7 cellular contexts compared by ENCODE assay signal in genomic region chr4:106898621-106899230, GRCh38.
A peak's percentile ranks its signal among the peaks of the same experiment; 100 is the strongest.
DNase-seq lines count a peak whose midpoint lies in the region; ATAC-seq, FAIRE-seq and TF ChIP-seq lines count a peak whose summit lies in the region.

No MANE protein-coding gene starts in this region.

- H3K4me2 ChIP-seq in DOHH2 (ENCODE audit: low read length) (no peak overlapping the region), endothelial cell of umbilical vein (ENCODE audit: insufficient read depth, low read length) (no peak overlapping the region), osteoblast (ENCODE audit: insufficient read depth, low read length) (no peak overlapping the region)

- H3K27ac ChIP-seq in DOHH2 (ENCODE audit: low read depth, low read length): no peak overlapping the region
- no peak overlapping the region for H3K27ac ChIP-seq in Panc1 (ENCODE audit: low read length)
- H3K27ac ChIP-seq in endothelial cell of umbilical vein (ENCODE audit: insufficient read depth, low read depth, low read length): no peak overlapping the region
- H3K27ac ChIP-seq in osteoblast (ENCODE audit: low read depth, low read length): no peak overlapping the region

- H3K9me3 ChIP-seq in DOHH2 (ENCODE audit: control insufficient read depth, insufficient read depth, low read length) (no peaks in the 10 kb centered on the region), Panc1 (ENCODE audit: control insufficient read depth, insufficient read depth, low read depth, low read length) (no peaks in the 10 kb centered on the region), endothelial cell of umbilical vein (replicated peaks; ENCODE audit: control insufficient read depth, insufficient read depth, low read length) (no peaks in the 10 kb centered on the region), osteoblast (ENCODE audit: low read depth, low read length) (no peaks in the 10 kb centered on the region)

- no peaks in the 10 kb centered on the region for H3K27me3 ChIP-seq in DOHH2 (ENCODE audit: control insufficient read depth, low read length)
- no peaks in the 10 kb centered on the region for H3K27me3 ChIP-seq in Panc1 (ENCODE audit: control insufficient read depth, insufficient read depth, low read length)
- no peaks in the 10 kb centered on the region for H3K27me3 ChIP-seq in endothelial cell of umbilical vein (ENCODE audit: control insufficient read depth in 2 of 2, insufficient read depth in 2 of 2, low read length in 2 of 2)
- no peaks in the 10 kb centered on the region for H3K27me3 ChIP-seq in osteoblast (ENCODE audit: insufficient read depth, low read length)

- H3K9me1 ChIP-seq in endothelial cell of umbilical vein (replicated peaks; ENCODE audit: control insufficient read depth, extremely low read depth, insufficient read depth, low read length): no peaks in the 10 kb centered on the region

- BruUV-seq in Panc1 (replicated peaks; lab: Mats Ljungman, UMichigan) (no TSS peak), endothelial cell of umbilical vein (replicated peaks; lab: Mats Ljungman, UMichigan) (no TSS peak)

- H3K36me3 ChIP-seq in DOHH2 (ENCODE audit: control insufficient read depth, low read length): no peaks in the 10 kb centered on the region
- no peaks in the 10 kb centered on the region for H3K36me3 ChIP-seq in Panc1 (ENCODE audit: control insufficient read depth, insufficient read depth, low read length)
- no peaks in the 10 kb centered on the region for H3K36me3 ChIP-seq in endothelial cell of umbilical vein (ENCODE audit: control insufficient read depth in 2 of 2, extremely low read depth in 1 of 2, insufficient read depth in 2 of 2, low read length in 2 of 2)
- no peaks in the 10 kb centered on the region for H3K36me3 ChIP-seq in osteoblast (ENCODE audit: insufficient read depth, low read length)

- TF ChIP-seq POLR2A in endothelial cell of umbilical vein (IDR thresholded peaks at IDR 0.05; ENCODE audit: low read depth, low read length): no peak

- POLR2A ChIA-PET in Panc1 (lab: Charles Lee): no interaction called here
- POLR2A ChIA-PET in endothelial cell of umbilical vein (lab: Charles Lee): no interaction called here

- no peaks in the 10 kb centered on the region for H3K4me1 ChIP-seq in DOHH2 (ENCODE audit: control insufficient read depth, low read length)
- H3K4me1 ChIP-seq in Panc1 (ENCODE audit: control insufficient read depth, insufficient read depth, low read length): no peaks in the 10 kb centered on the region
- H3K4me1 ChIP-seq in endothelial cell of umbilical vein (ENCODE audit: control insufficient read depth, extremely low read depth, insufficient read depth, low read length): no peaks in the 10 kb centered on the region
- H3K4me1 ChIP-seq in osteoblast (ENCODE audit: insufficient read depth, low read length): no peaks in the 10 kb centered on the region

- H3K9ac ChIP-seq in endothelial cell of umbilical vein (replicated peaks; ENCODE audit: extremely low read depth, insufficient read depth, low read length): no peak overlapping the region

- no peaks in the 10 kb centered on the region for H3K79me2 ChIP-seq in DOHH2 (ENCODE audit: control insufficient read depth, low read length)
- H3K79me2 ChIP-seq in endothelial cell of umbilical vein (ENCODE audit: control insufficient read depth, insufficient read depth, low read length): no peaks in the 10 kb centered on the region
- no peaks in the 10 kb centered on the region for H3K79me2 ChIP-seq in osteoblast (ENCODE audit: insufficient read depth, low read length)

- H3K4me3 ChIP-seq in DOHH2 (ENCODE audit: low read length) (no peak overlapping the region), Panc1 (ENCODE audit: low read depth in 2 of 2, low read length in 2 of 2) (no peak overlapping the region), endothelial cell of umbilical vein (replicated peaks in 1 of 3; ENCODE audit: insufficient read depth in 1 of 3, low read depth in 1 of 3, low read length in 3 of 3) (no peak overlapping the region), osteoblast (ENCODE audit: insufficient read depth, low read length) (no peak overlapping the region)

- CTCF ChIA-PET in Panc1 (lab: Charles Lee): no interaction called here
- CTCF ChIA-PET in endothelial cell of umbilical vein (lab: Charles Lee): interaction anchor here (0.7 to 4.5 kb wide), 25 partner anchors 9 to 1378 kb away, joined by 3 to 82 read pairs (median 6); partner anchors contain the start of gene GIMD1

- dilution Hi-C loops in endothelial cell of umbilical vein (cut with MboI; ENCODE audit: extremely low pct_ligation_motif_present, low sequenced_read_pairs): no loop called here

- peak; percentile 2 for DNase-seq in Panc1 (ENCODE audit: low read depth, low spot score)
- DNase-seq in endothelial cell of umbilical vein (ENCODE audit: low read depth, low spot score): peak; percentile 61
- peak; percentile 48 for DNase-seq in osteoblast (ENCODE audit: insufficient read length, low spot score, missing footprints)
- no peak for DNase-seq in posterior vena cava (ENCODE audit: low spot score)

- ATAC-seq in GM18870 (IDR thresholded peaks at IDR 0.05; ENCODE audit: unreplicated experiment) (peak; percentile 81), HG03342 (IDR thresholded peaks at IDR 0.05; ENCODE audit: unreplicated experiment) (peak; percentile 91), Panc1 (no peak)

- no peaks in the 10 kb centered on the region for H3K9me2 ChIP-seq in DOHH2 (replicated peaks; ENCODE audit: control insufficient read depth, low read length)

- TF ChIP-seq CTCF in DOHH2 (IDR thresholded peaks at IDR 0.05; ENCODE audit: low read depth, low read length, poor library complexity, severe bottlenecking) (peak; percentile 74), Panc1 (IDR thresholded peaks at IDR 0.05) (peak; percentile 45; the same call in 1 of the 2 replicates), endothelial cell of umbilical vein (IDR thresholded peaks at IDR 0.05; ENCODE audit: extremely low read depth in 1 of 2, insufficient read depth in 1 of 2, low read depth in 1 of 2, low read length in 2 of 2) (peak; percentile 65 to 69), osteoblast (IDR thresholded peaks at IDR 0.05; ENCODE audit: extremely low read depth, low read depth, low read length) (peak; percentile 75)

- in situ Hi-C loops in Panc1 (cut with HindIII; ENCODE audit: low pct_unique_long_range_greater_than_20kb, low sequenced_read_pairs): no loop called here

- H2AFZ ChIP-seq in endothelial cell of umbilical vein (ENCODE audit: low read depth, low read length): no peak overlapping the region
- H2AFZ ChIP-seq in osteoblast (ENCODE audit: low read length): no peak overlapping the region

- H4K20me1 ChIP-seq in DOHH2 (ENCODE audit: control insufficient read depth, insufficient read depth, low read depth, low read length) (no peaks in the 10 kb centered on the region), endothelial cell of umbilical vein (replicated peaks; ENCODE audit: control insufficient read depth, extremely low read depth, insufficient read depth, low read length) (no peaks in the 10 kb centered on the region), osteoblast (ENCODE audit: insufficient read depth, low read length) (no peaks in the 10 kb centered on the region)

- peak; percentile 71 for FAIRE-seq in endothelial cell of umbilical vein (lab: Jason Lieb, UNC)

- intact Hi-C loops in Panc1 (cut with micrococcal nuclease; ENCODE audit: unreplicated experiment): no loop called here
- intact Hi-C loops in endothelial cell of umbilical vein (cut with micrococcal nuclease): loop anchor here (1.0 to 10.0 kb wide), 7 partner anchors 206 to 664 kb away; no protein-coding TSS in a partner anchor
- intact Hi-C loops in posterior vena cava (cut with DNase I): no loop called here

- no peaks in the 10 kb centered on the region for H3F3A ChIP-seq in DOHH2 (ENCODE audit: control insufficient read depth, insufficient read depth)

TF ChIP-seq in endothelial cell of umbilical vein, 7 proteins besides CTCF, POLR2A, EP300 and RAD21:
- TF ChIP-seq FOS (IDR thresholded peaks at IDR 0.05; ENCODE audit: borderline replicate concordance, insufficient read depth, low read length) (no peak), GATA2 (IDR thresholded peaks at IDR 0.05; ENCODE audit: insufficient read depth, insufficient read length, low read depth, low read length) (no peak), JUN (IDR thresholded peaks at IDR 0.05; ENCODE audit: borderline replicate concordance, insufficient read depth, insufficient read length, low read depth) (no peak), MAX (IDR thresholded peaks at IDR 0.05; ENCODE audit: insufficient read depth, insufficient read length) (no peak), POLR2AphosphoS5 (IDR thresholded peaks at IDR 0.05; ENCODE audit: insufficient read depth, low read depth, low read length) (no peak), MYC (IDR thresholded peaks at IDR 0.05; ENCODE audit: low read depth, low read length) (no peak), EZH2 (IDR thresholded peaks at IDR 0.05; ENCODE audit: borderline replicate concordance, low read depth, low read length, severe bottlenecking) (no peak)
